Comparison of ENCODE assay signal across 8 cellular contexts in the genomic region with DNA sequence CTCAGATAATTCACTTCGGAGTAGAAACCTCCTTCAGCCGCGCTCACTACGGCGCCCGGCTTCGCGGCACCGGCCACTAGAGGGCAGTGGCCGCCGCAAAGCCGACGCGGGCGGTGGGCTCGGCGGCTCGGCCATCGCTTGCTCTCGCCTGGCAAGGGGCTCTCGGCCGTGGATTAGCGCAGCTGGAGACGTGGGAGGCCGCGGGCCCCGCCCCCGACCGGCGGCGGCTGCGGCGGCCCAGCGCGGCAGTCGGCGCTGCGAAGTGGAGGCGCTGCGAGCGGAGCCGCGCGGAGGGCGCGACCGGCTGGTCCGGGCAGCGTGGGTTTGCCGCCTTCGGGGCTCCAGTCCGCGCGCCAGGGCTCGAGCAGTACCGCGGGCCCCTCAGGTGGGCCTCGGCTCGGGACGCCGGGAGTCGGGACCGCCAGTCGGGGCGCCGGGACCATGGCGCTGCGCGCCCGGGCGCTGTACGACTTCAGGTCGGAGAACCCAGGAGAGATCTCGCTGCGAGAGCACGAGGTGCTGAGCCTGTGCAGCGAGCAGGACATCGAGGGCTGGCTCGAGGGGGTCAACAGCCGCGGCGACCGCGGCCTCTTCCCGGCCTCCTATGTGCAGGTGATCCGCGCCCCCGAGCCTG. TPM values are rescaled to one million over a fixed set of nuclear protein-coding genes. Genes with fewer than 3 reads are reported as not detected.
DNase-seq lines count a peak whose midpoint lies in the region; ATAC-seq, FAIRE-seq and TF ChIP-seq lines count a peak whose summit lies in the region.

A gene with protein sequence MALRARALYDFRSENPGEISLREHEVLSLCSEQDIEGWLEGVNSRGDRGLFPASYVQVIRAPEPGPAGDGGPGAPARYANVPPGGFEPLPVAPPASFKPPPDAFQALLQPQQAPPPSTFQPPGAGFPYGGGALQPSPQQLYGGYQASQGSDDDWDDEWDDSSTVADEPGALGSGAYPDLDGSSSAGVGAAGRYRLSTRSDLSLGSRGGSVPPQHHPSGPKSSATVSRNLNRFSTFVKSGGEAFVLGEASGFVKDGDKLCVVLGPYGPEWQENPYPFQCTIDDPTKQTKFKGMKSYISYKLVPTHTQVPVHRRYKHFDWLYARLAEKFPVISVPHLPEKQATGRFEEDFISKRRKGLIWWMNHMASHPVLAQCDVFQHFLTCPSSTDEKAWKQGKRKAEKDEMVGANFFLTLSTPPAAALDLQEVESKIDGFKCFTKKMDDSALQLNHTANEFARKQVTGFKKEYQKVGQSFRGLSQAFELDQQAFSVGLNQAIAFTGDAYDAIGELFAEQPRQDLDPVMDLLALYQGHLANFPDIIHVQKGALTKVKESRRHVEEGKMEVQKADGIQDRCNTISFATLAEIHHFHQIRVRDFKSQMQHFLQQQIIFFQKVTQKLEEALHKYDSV (plus strand): TSS at position 248 of the 634 bp plus-strand sequence. CDS start 194 bp downstream, at position 442.

- DNase-seq in NCI-H1694 treated with DMSO at 0.1 percent for 48 hours (lab: John Stamatoyannopoulos, UW) (peak; percentile 76), T-helper 22 cell (ENCODE audit: low read depth) (peak; percentile 88), astrocyte (ENCODE audit: low read depth) (peak; percentile 84), hepatocyte (ENCODE audit: low spot score) (peak; percentile 97), retinal pigment epithelial cell (ENCODE audit: low read depth) (peak; percentile 62), cortex of kidney (lab: John Stamatoyannopoulos, UW) (no peak)

- H3K27me3 ChIP-seq in astrocyte (ENCODE audit: insufficient read depth, low read length) (no peaks in the 10 kb centered on the region), hepatocyte (no peaks in the 10 kb centered on the region)

- H3K27ac ChIP-seq in astrocyte (ENCODE audit: low read depth, low read length) (peak within 1 kb of the TSS; percentile 77), hepatocyte (peak within 1 kb of the TSS; percentile 97)

- H3K4me3 ChIP-seq in astrocyte (ENCODE audit: insufficient read depth, low read depth, low read length), result peak within 1 kb of the TSS; percentile 81
- peak within 1 kb of the TSS; percentile 41 for H3K4me3 ChIP-seq in hepatocyte
- peak within 1 kb of the TSS; percentile 63 for H3K4me3 ChIP-seq in retinal pigment epithelial cell (ENCODE audit: low read length)

- H3K4me1 Mint-ChIP-seq in astrocyte (ENCODE audit: low read depth, unreplicated experiment), result peaks cover 36% of the 10 kb centered on the region

- H3K4me3 Mint-ChIP-seq in astrocyte (ENCODE audit: unreplicated experiment), result peak within 1 kb of the TSS; percentile 90

- H3K36me3 Mint-ChIP-seq in astrocyte (ENCODE audit: low read depth, unreplicated experiment), result peaks cover 8% of the 10 kb centered on the region

- under 1% methylated on average over 78 of the region's 88 CpGs for WGBS in hepatocyte (ENCODE audit: low lambda C conversion rate, missing lambda C conversion rate)

- peaks cover 41% of the 10 kb centered on the region for H4K20me1 ChIP-seq in astrocyte (ENCODE audit: insufficient read depth, low read length)
- H4K20me1 ChIP-seq in hepatocyte (ENCODE audit: insufficient read depth, poor library complexity, severe bottlenecking), result peaks cover 14% of the 10 kb centered on the region

- peak within 1 kb of the TSS; percentile 71 for H2AFZ ChIP-seq in astrocyte (ENCODE audit: low read depth, low read length)
- peak within 1 kb of the TSS; percentile 77 for H2AFZ ChIP-seq in hepatocyte

- H3K36me3 ChIP-seq in astrocyte (ENCODE audit: insufficient read depth, low read length) (no peaks in the 10 kb centered on the region), hepatocyte (replicated peaks; ENCODE audit: insufficient read depth, low read depth) (no peaks in the 10 kb centered on the region)

- H3K27ac Mint-ChIP-seq in astrocyte (ENCODE audit: unreplicated experiment), result no peak within 1 kb of the TSS

- no peaks in the 10 kb centered on the region for H3K9me3 ChIP-seq in astrocyte (ENCODE audit: insufficient read depth, low read depth, low read length)
- no peaks in the 10 kb centered on the region for H3K9me3 ChIP-seq in hepatocyte (ENCODE audit: low read depth)

- H3K27me3 Mint-ChIP-seq in astrocyte (ENCODE audit: low read depth, unreplicated experiment), result no peaks in the 10 kb centered on the region

- peaks cover 5% of the 10 kb centered on the region for H3K9me3 Mint-ChIP-seq in astrocyte (ENCODE audit: unreplicated experiment)

- FAIRE-seq in astrocyte (lab: Jason Lieb, UNC), result no peak

- H3K4me2 ChIP-seq in astrocyte (ENCODE audit: low read length), result peak within 1 kb of the TSS; percentile 90
- H3K4me2 ChIP-seq in hepatocyte, result peak within 1 kb of the TSS; percentile 78

- peak within 1 kb of the TSS; percentile 84 for H3K9ac ChIP-seq in astrocyte (ENCODE audit: low read length)

- peak; percentile 97 for ATAC-seq in GM18502 (IDR thresholded peaks at IDR 0.05; ENCODE audit: poor library complexity, unreplicated experiment)
- ATAC-seq in HG02938 (IDR thresholded peaks at IDR 0.05; ENCODE audit: unreplicated experiment), result peak; percentile 90

- H3K4me1 ChIP-seq in astrocyte (ENCODE audit: insufficient read depth, low read length), result peaks cover 58% of the 10 kb centered on the region
- H3K4me1 ChIP-seq in hepatocyte (ENCODE audit: insufficient read depth), result peaks cover 18% of the 10 kb centered on the region

- no peaks in the 10 kb centered on the region for H3K9me2 ChIP-seq in hepatocyte (replicated peaks; ENCODE audit: insufficient read depth)

- TF ChIP-seq CTCF in astrocyte (IDR thresholded peaks at IDR 0.05; ENCODE audit: insufficient read depth, low read depth, low read length), result peak; percentile 83
- peak; percentile 99 for TF ChIP-seq CTCF in hepatocyte (IDR thresholded peaks at IDR 0.05; ENCODE audit: poor library complexity)
- TF ChIP-seq CTCF in retinal pigment epithelial cell (conservative IDR thresholded peaks at IDR 0.05; ENCODE audit: low read depth, low read length), result peak; percentile 79

- H3K79me2 ChIP-seq in astrocyte (ENCODE audit: insufficient read depth, low read length) (peaks cover 46% of the 10 kb centered on the region), hepatocyte (peaks cover 48% of the 10 kb centered on the region)

RNA-seq across cellular contexts. Expression of the gene that starts here (rescaled TPM):
- total RNA-seq in astrocyte, result 38.8 and 43.5 TPM in 2 replicates
- 28.6 and 33.0 TPM in 2 replicates for total RNA-seq in hepatocyte
- polyA plus RNA-seq in hepatocyte, result 5.6 and 6.5 TPM in 2 replicates
